Comparison of ENCODE assay signal across 8 cellular contexts in genomic region chr14:92747701-92748258, GRCh38. TPM values are rescaled to one million over a fixed set of nuclear protein-coding genes. Genes with fewer than 3 reads are reported as not detected.
A peak's percentile ranks its signal among the peaks of the same experiment; 100 is the strongest.
DNase-seq lines count a peak whose midpoint lies in the region; ATAC-seq, FAIRE-seq and TF ChIP-seq lines count a peak whose summit lies in the region.

No MANE protein-coding gene starts in this region.

- H3K4me1 ChIP-seq in HUES48 (ENCODE audit: control insufficient read depth, insufficient read depth, low read length) (peaks cover 5% of the 10 kb centered on the region; the same call in 1 of the 2 replicates), left lung (peaks cover 6 to 24% of the 10 kb centered on the region in 2 donors), suprapubic skin (peaks cover 12% of the 10 kb centered on the region)

- peaks cover 11% of the 10 kb centered on the region; the same call in 1 of the 2 replicates for H3K27me3 ChIP-seq in HUES48 (ENCODE audit: control insufficient read depth, insufficient read depth, low read length)
- H3K27me3 ChIP-seq in left lung = peaks cover 0 to 45% of the 10 kb centered on the region in 2 donors
- H3K27me3 ChIP-seq in suprapubic skin = no peaks in the 10 kb centered on the region

- intact Hi-C loops in left lung (cut with DNase I) = no loop called here

- ATAC-seq in left lung = peak; percentile 37
- no peak for ATAC-seq in GM19463 (IDR thresholded peaks at IDR 0.05; ENCODE audit: unreplicated experiment)

- no peak for TF ChIP-seq EP300 in suprapubic skin (IDR thresholded peaks at IDR 0.05)

- no peak for TF ChIP-seq CTCF in cardiac fibroblast (IDR thresholded peaks at IDR 0.05; ENCODE audit: low read depth, low read length)
- TF ChIP-seq CTCF in left lung (IDR thresholded peaks at IDR 0.05) = no peak
- TF ChIP-seq CTCF in suprapubic skin (IDR thresholded peaks at IDR 0.05) = no peak
- TF ChIP-seq CTCF in D721Med (IDR thresholded peaks at IDR 0.05; ENCODE audit: insufficient read depth, missing control alignments) = no peak

- TF ChIP-seq POLR2A in suprapubic skin (IDR thresholded peaks at IDR 0.05) = no peak

- 3% methylated on average over 16 of the region's 16 CpGs for WGBS in suprapubic skin

- peak overlapping the region; percentile 54 for H3K9ac ChIP-seq in HUES48 (ENCODE audit: low read depth, low read length)

- H3K4me3 ChIP-seq in GM08714 (ENCODE audit: low read length) = peak overlapping the region; percentile 88
- peak overlapping the region; percentile 81 for H3K4me3 ChIP-seq in HUES48 (ENCODE audit: low read depth, low read length)
- peak overlapping the region; percentile 73 to 86 for H3K4me3 ChIP-seq in cardiac fibroblast (replicated peaks in 1 of 2; ENCODE audit: low read depth in 2 of 2, low read length in 2 of 2)
- H3K4me3 ChIP-seq in left lung = peak overlapping the region; percentile 66 to 67
- H3K4me3 ChIP-seq in suprapubic skin = peak overlapping the region; percentile 84

- H3K9me3 ChIP-seq in HUES48 (ENCODE audit: control insufficient read depth, insufficient read depth, low read length) (no peaks in the 10 kb centered on the region; the same call in 1 of the 2 replicates), left lung (no peaks in the 10 kb centered on the region), suprapubic skin (no peaks in the 10 kb centered on the region)

- H3K36me3 ChIP-seq in HUES48 (ENCODE audit: control insufficient read depth, insufficient read depth, low read length) (no peaks in the 10 kb centered on the region), left lung (peaks cover 0 to 8% of the 10 kb centered on the region in 2 donors), suprapubic skin (peaks cover under 1% of the 10 kb centered on the region)

- no peak for FAIRE-seq in D721Med (lab: Jason Lieb, UNC)
- FAIRE-seq in HTR-8/SVneo (lab: Jason Lieb, UNC) = no peak

- H3K27ac ChIP-seq in HUES48 (ENCODE audit: low read depth, low read length) (peak overlapping the region; percentile 42), left lung (peak overlapping the region; percentile 81 to 82), suprapubic skin (peak overlapping the region; percentile 79)

- peak in 1 of 2 donors; percentile 34 for DNase-seq in cardiac fibroblast (ENCODE audit: low read depth in 2 of 2)
- no peak for DNase-seq in left lung
- no peak for DNase-seq in suprapubic skin (ENCODE audit: low spot score in 2 of 2)
- no peak for DNase-seq in D721Med (ENCODE audit: insufficient read length, low spot score)
- no peak for DNase-seq in HTR-8/SVneo (ENCODE audit: insufficient read length, low spot score)

RNA-seq across cellular contexts. Expression of gene LGMN, which starts 0.6 kb away (rescaled TPM):
- total RNA-seq in left lung (100 to 1,000 TPM; 247 to 251 TPM), suprapubic skin (10 to 100 TPM; 35.8 to 41.9 (median 39.2) TPM)

RNA-seq across cellular contexts. Expression of gene GOLGA5, which starts 46.3 kb away (rescaled TPM):
- 10 to 100 TPM; 35.7 to 38.7 TPM for total RNA-seq in left lung
- total RNA-seq in suprapubic skin = 10 to 100 TPM; 26.2 to 35.3 (median 30.8) TPM

Comparison
In these comparisons a context has a peak if more than half of its experiments do, and no peak if none do; other contexts are left out.
1. RNA of gene LGMN, which starts 0.6 kb away (total RNA-seq): 247 to 251 TPM in left lung; 35.8 to 41.9 TPM in suprapubic skin; every median in the first group is over 4 times any median in the second.
2. Peak in every context shown above with its lines, with median percentiles within 50 percentile points of each other: H3K4me3 ChIP-seq and H3K27ac ChIP-seq.